8 cellular contexts compared by ENCODE assay signal in the genomic region with DNA sequence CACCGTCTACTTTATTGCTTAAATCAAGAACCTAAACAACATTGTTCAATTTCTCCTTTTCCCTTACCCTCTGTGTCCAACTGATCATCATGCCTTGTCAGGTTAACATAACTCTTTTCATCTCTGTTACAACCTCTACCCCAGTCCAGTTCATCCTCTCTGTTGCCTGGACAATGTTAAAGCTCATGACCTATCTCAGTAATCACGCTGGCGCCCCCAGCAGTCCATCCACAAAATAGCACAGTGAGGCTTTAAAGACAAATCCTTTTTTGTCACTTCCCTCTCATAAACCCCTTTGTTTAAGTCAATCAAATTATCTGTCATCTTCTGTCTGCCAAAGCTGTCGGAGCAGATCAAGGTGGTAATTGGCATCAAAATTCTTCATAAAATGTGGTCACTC.
DNase-seq lines count a peak whose midpoint lies in the region; ATAC-seq and TF ChIP-seq lines count a peak whose summit lies in the region.

No MANE protein-coding gene starts in this region.

- H3K27me3 ChIP-seq in breast epithelium (no peaks in the 10 kb centered on the region), Loucy (ENCODE audit: insufficient read depth, low read length, poor library complexity, severe bottlenecking) (no peaks in the 10 kb centered on the region)

- H3K9me2 ChIP-seq in Loucy (replicated peaks; ENCODE audit: low read depth, low read length), result no peaks in the 10 kb centered on the region

- H3K36me3 Mint-ChIP-seq in MCF 10A (ENCODE audit: insufficient read depth, unreplicated experiment), result peaks cover 42% of the 10 kb centered on the region
- peaks cover 29% of the 10 kb centered on the region for H3K36me3 Mint-ChIP-seq in activated CD4-positive, alpha-beta T cell treated with anti-CD3 and anti-CD28 coated beads for 36 hours (ENCODE audit: low read depth)
- peaks cover 14 to 23% of the 10 kb centered on the region in 2 donors for H3K36me3 Mint-ChIP-seq in naive B cell
- H3K36me3 Mint-ChIP-seq in type B pancreatic cell, result peaks cover 57% of the 10 kb centered on the region

- no peaks in the 10 kb centered on the region for H4K20me1 ChIP-seq in Loucy (ENCODE audit: insufficient read depth, low read length, poor library complexity, severe bottlenecking)

- H3K4me3 ChIP-seq in breast epithelium (no peak overlapping the region), Loucy (ENCODE audit: low read length, poor library complexity, severe bottlenecking) (no peak overlapping the region)

- peaks cover 6% of the 10 kb centered on the region for H3K9me3 Mint-ChIP-seq in MCF 10A (ENCODE audit: unreplicated experiment)
- H3K9me3 Mint-ChIP-seq in activated CD4-positive, alpha-beta T cell treated with anti-CD3 and anti-CD28 coated beads for 36 hours (ENCODE audit: low read depth), result no peaks in the 10 kb centered on the region
- peaks cover 0 to 5% (median 0%) of the 10 kb centered on the region in 7 donors for H3K9me3 Mint-ChIP-seq in naive B cell
- peaks cover 20% of the 10 kb centered on the region for H3K9me3 Mint-ChIP-seq in type B pancreatic cell

- no peak overlapping the region for H3K27ac ChIP-seq in breast epithelium

- H3K36me3 ChIP-seq in breast epithelium, result no peaks in the 10 kb centered on the region
- H3K36me3 ChIP-seq in Loucy (ENCODE audit: insufficient read depth, low read length), result no peaks in the 10 kb centered on the region

- no peaks in the 10 kb centered on the region for H3K79me2 ChIP-seq in Loucy (ENCODE audit: insufficient read depth, low read length)

- POLR2A ChIA-PET in MCF 10A (lab: Yijun Ruan, JAX), result interaction anchor here (0.7 kb wide), 1 partner anchor 118 kb away, joined by 3 read pairs; no protein-coding TSS in a partner anchor
- POLR2A ChIA-PET in activated CD4-positive, alpha-beta T cell treated with anti-CD3 and anti-CD28 coated beads for 36 hours (lab: Charles Lee), result no interaction called here

- no TSS peak for BruUV-seq in MCF 10A (replicated peaks; lab: Mats Ljungman, UMichigan)

- no peaks in the 10 kb centered on the region for H3K27me3 Mint-ChIP-seq in MCF 10A (ENCODE audit: insufficient read depth, unreplicated experiment)
- H3K27me3 Mint-ChIP-seq in activated CD4-positive, alpha-beta T cell treated with anti-CD3 and anti-CD28 coated beads for 36 hours, result no peaks in the 10 kb centered on the region
- H3K27me3 Mint-ChIP-seq in naive B cell, result no peaks in the 10 kb centered on the region
- no peaks in the 10 kb centered on the region for H3K27me3 Mint-ChIP-seq in type B pancreatic cell

- H3K4me3 Mint-ChIP-seq in MCF 10A (ENCODE audit: unreplicated experiment) (no peak overlapping the region), naive B cell (no peak overlapping the region), type B pancreatic cell (no peak overlapping the region)
- no peak overlapping the region for H3K4me3 Mint-ChIP-seq in activated CD4-positive, alpha-beta T cell treated with anti-CD3 and anti-CD28 coated beads for 36 hours

- TF ChIP-seq POLR2A in breast epithelium (IDR thresholded peaks at IDR 0.05), result no peak

- H3F3A ChIP-seq in Loucy (ENCODE audit: low read depth), result no peaks in the 10 kb centered on the region

- H3K4me1 Mint-ChIP-seq in MCF 10A (ENCODE audit: insufficient read depth, unreplicated experiment) (peaks cover 17% of the 10 kb centered on the region), naive B cell (peaks cover 5 to 14% (median 10%) of the 10 kb centered on the region in 3 donors), type B pancreatic cell (ENCODE audit: unreplicated experiment) (no peaks in the 10 kb centered on the region)
- H3K4me1 Mint-ChIP-seq in activated CD4-positive, alpha-beta T cell treated with anti-CD3 and anti-CD28 coated beads for 36 hours, result peaks cover 7% of the 10 kb centered on the region

- H3K4me1 ChIP-seq in breast epithelium (no peaks in the 10 kb centered on the region), Loucy (ENCODE audit: insufficient read depth, low read length, poor library complexity, severe bottlenecking) (no peaks in the 10 kb centered on the region)

- intact Hi-C loops in MCF 10A (cut with micrococcal nuclease) (loop anchor here (2.0 kb wide), 1 partner anchor 126 kb away; no protein-coding TSS in a partner anchor), breast epithelium (cut with DNase I; ENCODE audit: low total_unique reads) (loop anchor here (10.0 kb wide), 1 partner anchor 500 kb away; no protein-coding TSS in a partner anchor)
- intact Hi-C loops in activated CD4-positive, alpha-beta T cell treated with anti-CD3 and anti-CD28 coated beads for 36 hours (cut with DNase I, micrococcal nuclease), result loop anchor here (1.0 to 10.0 kb wide), 4 partner anchors 137 to 400 kb away; no protein-coding TSS in a partner anchor

- TF ChIP-seq CTCF in MCF 10A (IDR thresholded peaks at IDR 0.05; ENCODE audit: unreplicated experiment), result peak; percentile 40
- TF ChIP-seq CTCF in breast epithelium (IDR thresholded peaks at IDR 0.05), result peak in 1 of 3 donors; percentile 18
- TF ChIP-seq CTCF in Loucy (conservative IDR thresholded peaks at IDR 0.05; ENCODE audit: low read length), result peak; percentile 26; the same call in 1 of the 2 replicates
- peak; percentile 72 for TF ChIP-seq CTCF in type B pancreatic cell (conservative IDR thresholded peaks at IDR 0.05)

- peak; percentile 78 for ATAC-seq in activated CD4-positive, alpha-beta T cell treated with anti-CD3 and anti-CD28 coated beads for 36 hours
- ATAC-seq in naive B cell (ENCODE audit: low read depth in 2 of 2), result no peak

- no peak overlapping the region for H2AFZ ChIP-seq in Loucy (ENCODE audit: low read length)

- no peak overlapping the region for H3K4me2 ChIP-seq in Loucy (ENCODE audit: low read depth, low read length, poor library complexity, severe bottlenecking)

- H3K27ac Mint-ChIP-seq in MCF 10A (ENCODE audit: low read depth, unreplicated experiment) (no peak overlapping the region), naive B cell (peak overlapping the region in 3 of 6 donors; percentile 2 to 63 (median 54)), type B pancreatic cell (no peak overlapping the region)
- H3K27ac Mint-ChIP-seq in activated CD4-positive, alpha-beta T cell treated with anti-CD3 and anti-CD28 coated beads for 36 hours, result no peak overlapping the region

- H3K9ac ChIP-seq in Loucy (ENCODE audit: low read depth, low read length, poor library complexity, severe bottlenecking), result no peak overlapping the region

- DNase-seq in MCF 10A (ENCODE audit: unreplicated experiment) (peak; percentile 66), breast epithelium (ENCODE audit: low spot score in 2 of 2) (no peak), naive B cell (peak; percentile 20), type B pancreatic cell (ENCODE audit: extremely low spot score, unreplicated experiment) (no peak), LoVo (ENCODE audit: low spot score) (no peak)
- DNase-seq in activated CD4-positive, alpha-beta T cell treated with anti-CD3 and anti-CD28 coated beads for 36 hours, result peak; percentile 81
- peak; percentile 24 for DNase-seq in effector CD8-positive, alpha-beta T cell (lab: John Stamatoyannopoulos, UW)

- CTCF ChIA-PET in MCF 10A (lab: Yijun Ruan, JAX), result interaction anchor here (0.7 to 1.6 kb wide), 6 partner anchors 18 to 648 kb away, joined by 3 to 5 read pairs (median 3); no protein-coding TSS in a partner anchor
- CTCF ChIA-PET in activated CD4-positive, alpha-beta T cell treated with anti-CD3 and anti-CD28 coated beads for 36 hours (lab: Charles Lee), result interaction anchor here (0.7 to 2.8 kb wide), 11 partner anchors 9 to 384 kb away, joined by 3 to 8 read pairs (median 4); no protein-coding TSS in a partner anchor

- H3K9me3 ChIP-seq in breast epithelium (no peaks in the 10 kb centered on the region), Loucy (ENCODE audit: insufficient read depth, low read depth, low read length) (no peaks in the 10 kb centered on the region)

Comparison
In these comparisons a context has a peak if more than half of its experiments do, and no peak if none do; other contexts are left out.
1. DNase-seq: peak in MCF 10A (single experiment), activated CD4-positive, alpha-beta T cell treated with anti-CD3 and anti-CD28 coated beads for 36 hours (single experiment), effector CD8-positive, alpha-beta T cell (single experiment) and naive B cell (single experiment); none in breast epithelium (0 of 2), type B pancreatic cell (single experiment) and LoVo (single experiment).